ENCODE assay signal across 8 cellular contexts in the genomic region with DNA sequence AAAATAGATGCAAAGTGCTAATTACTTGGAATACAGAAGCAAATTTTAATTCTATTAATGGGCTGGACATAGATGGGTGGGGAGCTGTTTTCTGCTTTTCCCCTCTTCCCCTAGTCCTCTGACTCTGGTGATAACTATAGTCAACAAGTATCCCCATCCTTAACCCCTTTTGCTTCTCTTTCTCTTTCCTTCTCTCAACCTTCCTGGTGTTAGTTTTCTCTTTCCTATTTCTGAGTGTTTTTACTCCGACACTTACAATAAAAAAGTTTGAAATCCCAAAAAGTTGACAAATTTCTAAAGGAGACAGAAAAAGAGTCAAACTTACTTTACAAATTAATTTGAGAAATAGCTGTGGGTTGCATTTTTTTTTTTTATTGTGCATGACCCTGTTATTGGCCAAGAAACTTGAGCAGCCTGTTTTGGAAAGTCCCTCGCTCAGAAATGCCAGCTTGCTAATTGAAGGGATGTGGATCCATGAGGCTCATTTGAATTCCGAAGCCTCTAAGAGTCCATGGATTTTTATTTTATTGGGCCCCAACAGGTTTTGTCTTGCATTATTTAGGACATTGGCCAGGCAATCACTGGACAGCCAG. TPM values are rescaled to one million over a fixed set of nuclear protein-coding genes. Genes with fewer than 3 reads are reported as not detected.
DNase-seq lines count a peak whose midpoint lies in the region; ATAC-seq and TF ChIP-seq lines count a peak whose summit lies in the region.

No MANE protein-coding gene starts in this region.

- H3K23me2 ChIP-seq in H9 (ENCODE audit: insufficient read length, low read depth, low read length, poor library complexity, severe bottlenecking) = peaks cover 18% of the 10 kb centered on the region

- H4K8ac ChIP-seq in H9 (replicated peaks; ENCODE audit: insufficient read length, low read depth, low read length) = no peak overlapping the region

- no peak overlapping the region for H2BK15ac ChIP-seq in H9 (ENCODE audit: low read depth, low read length)

- H2BK120ac ChIP-seq in H9 (ENCODE audit: low read depth, low read length, poor library complexity, severe bottlenecking) = no peak overlapping the region

- H3K4ac ChIP-seq in H9 (ENCODE audit: low read depth, low read length) = no peak overlapping the region

- no peak overlapping the region for H4K91ac ChIP-seq in H9 (ENCODE audit: insufficient read length, low read depth, low read length)

- no peak overlapping the region for H3K56ac ChIP-seq in H9 (ENCODE audit: insufficient read length, low read depth, low read length)

- H3K4me3 ChIP-seq in tibial nerve = peak overlapping the region in 3 of 4 donors; percentile 72 to 90 (median 87)

- no peak overlapping the region for H3K23ac ChIP-seq in H9 (ENCODE audit: insufficient read length, low read depth, low read length)

- H3K4me1 ChIP-seq in tibial nerve (peaks cover 0 to 67% (median 18%) of the 10 kb centered on the region in 4 donors), H9 (ENCODE audit: insufficient read depth, low read length) (no peaks in the 10 kb centered on the region)

- no peaks in the 10 kb centered on the region for H3K36me3 ChIP-seq in tibial nerve

- H3K27ac ChIP-seq in tibial nerve (peak overlapping the region; percentile 31 to 98 (median 97)), H9 (ENCODE audit: insufficient read length, low read depth, low read length) (no peak overlapping the region)

- H3K79me1 ChIP-seq in H9 (ENCODE audit: insufficient read depth, low read depth, low read length, poor library complexity, severe bottlenecking) = no peaks in the 10 kb centered on the region

- H3K9me3 Mint-ChIP-seq in activated T-cell treated with anti-CD3 and anti-CD28 coated beads, Interleukin-2, amount 50 U/mL, for 72 hours = no peaks in the 10 kb centered on the region
- H3K9me3 Mint-ChIP-seq in activated T-helper 2 cell treated with anti-CD3 and anti-CD28 coated beads, Interferon-gamma antibody, Interleukin-2, Interleukin-4, amounts not matched to agents 10 μg/mL and 5 μg/mL and 100 μg/mL, durations not matched to agents 14 hours and 24 hours and 36 hours = peaks cover 1% of the 10 kb centered on the region
- 0 out of 5 replicates have a peak, but pooled peaks cover 0 to 2% of the 10 kb centered on the region in 2 experiments for H3K9me3 Mint-ChIP-seq in H9

- ATAC-seq in activated T-cell treated with anti-CD3 and anti-CD28 coated beads, Interleukin-2, amount 50 U/mL, for 72 hours (replicated peaks in 1 of 2) = no peak
- ATAC-seq in GM21576 (IDR thresholded peaks at IDR 0.05; ENCODE audit: unreplicated experiment) = no peak

- no peak overlapping the region for H2AFZ ChIP-seq in H9 (ENCODE audit: low read length)

- peak overlapping the region; percentile 100 for H3K27ac Mint-ChIP-seq in activated T-cell treated with anti-CD3 and anti-CD28 coated beads, Interleukin-2, amount 50 U/mL, for 72 hours
- H3K27ac Mint-ChIP-seq in activated T-helper 2 cell treated with anti-CD3 and anti-CD28 coated beads, Interferon-gamma antibody, Interleukin-2, Interleukin-4, amounts not matched to agents 10 μg/mL and 5 μg/mL and 100 μg/mL, durations not matched to agents 14 hours and 24 hours and 36 hours = peak overlapping the region; percentile 80
- H3K27ac Mint-ChIP-seq in H9 = no peak overlapping the region

- no peak overlapping the region for H3K9ac ChIP-seq in H9 (ENCODE audit: extremely low read depth, insufficient read length, low read length)

- peaks cover 60% of the 10 kb centered on the region for H3K4me1 Mint-ChIP-seq in activated T-cell treated with anti-CD3 and anti-CD28 coated beads, Interleukin-2, amount 50 U/mL, for 72 hours (ENCODE audit: low read depth)
- H3K4me1 Mint-ChIP-seq in activated T-helper 2 cell treated with anti-CD3 and anti-CD28 coated beads, Interferon-gamma antibody, Interleukin-2, Interleukin-4, amounts not matched to agents 10 μg/mL and 5 μg/mL and 100 μg/mL, durations not matched to agents 14 hours and 24 hours and 36 hours (ENCODE audit: low read depth) = peaks cover 65% of the 10 kb centered on the region
- peaks cover 23 to 24% of the 10 kb centered on the region in 2 experiments for H3K4me1 Mint-ChIP-seq in H9

- no peak for DNase-seq in activated T-cell treated with anti-CD3 and anti-CD28 coated beads, Interleukin-2, amount 50 U/mL, for 72 hours
- no peak for DNase-seq in activated T-cell treated with anti-CD3 and anti-CD28 coated beads, Interleukin-2, amount 50 U/mL, for 48 hours
- DNase-seq in activated T-helper 2 cell treated with anti-CD3 and anti-CD28 coated beads, Interferon-gamma antibody, Interleukin-2, Interleukin-4, amounts not matched to agents 10 μg/mL and 5 μg/mL and 100 μg/mL, durations not matched to agents 14 hours and 24 hours and 36 hours (ENCODE audit: low spot score) = no peak
- DNase-seq in iris pigment epithelial cell (ENCODE audit: low read depth) = peak; percentile 51
- no peak for DNase-seq in tibial nerve (ENCODE audit: low spot score in 2 of 2)
- no peak for DNase-seq in H9
- DNase-seq in COLO829 (ENCODE audit: low spot score) = no peak

- peak overlapping the region; percentile 82 to 100 for H3K4me3 Mint-ChIP-seq in activated T-cell treated with anti-CD3 and anti-CD28 coated beads, Interleukin-2, amount 50 U/mL, for 72 hours
- peak overlapping the region; percentile 86 for H3K4me3 Mint-ChIP-seq in activated T-helper 2 cell treated with anti-CD3 and anti-CD28 coated beads, Interferon-gamma antibody, Interleukin-2, Interleukin-4, amounts not matched to agents 10 μg/mL and 5 μg/mL and 100 μg/mL, durations not matched to agents 14 hours and 24 hours and 36 hours (ENCODE audit: low read depth)
- no peak overlapping the region for H3K4me3 Mint-ChIP-seq in H9

- H3K4me2 ChIP-seq in H9 (ENCODE audit: insufficient read depth, insufficient read length, low read length) = no peak overlapping the region

- H2BK5ac ChIP-seq in H9 (ENCODE audit: insufficient read length, low read length) = no peak overlapping the region

- H2AK5ac ChIP-seq in H9 (ENCODE audit: insufficient read length, low read length) = no peak overlapping the region

- H3K27me3 ChIP-seq in tibial nerve (no peaks in the 10 kb centered on the region), H9 (ENCODE audit: insufficient read depth, low read length) (no peaks in the 10 kb centered on the region; the same call in 1 of the 2 replicates)

- no peak for TF ChIP-seq CTCF in tibial nerve (IDR thresholded peaks at IDR 0.05)
- no peak for TF ChIP-seq CTCF in H9 (conservative IDR thresholded peaks at IDR 0.05)

- H4K5ac ChIP-seq in H9 (ENCODE audit: insufficient read length, low read depth, low read length) = no peak overlapping the region

- TF ChIP-seq POLR2A in tibial nerve (IDR thresholded peaks at IDR 0.05) = no peak

- no peak overlapping the region for H3T11ph ChIP-seq in H9 (ENCODE audit: low read length)

- no peak overlapping the region for H3K14ac ChIP-seq in H9 (ENCODE audit: insufficient read depth, low read length)

- H3K9me3 ChIP-seq in tibial nerve (no peaks in the 10 kb centered on the region), H9 (ENCODE audit: control insufficient read depth, low read depth, low read length) (no peaks in the 10 kb centered on the region)

- H3K36me3 Mint-ChIP-seq in activated T-cell treated with anti-CD3 and anti-CD28 coated beads, Interleukin-2, amount 50 U/mL, for 72 hours (ENCODE audit: insufficient read depth in 2 of 2) = peaks cover 20 to 23% of the 10 kb centered on the region in 2 donors
- peaks cover 14% of the 10 kb centered on the region for H3K36me3 Mint-ChIP-seq in activated T-helper 2 cell treated with anti-CD3 and anti-CD28 coated beads, Interferon-gamma antibody, Interleukin-2, Interleukin-4, amounts not matched to agents 10 μg/mL and 5 μg/mL and 100 μg/mL, durations not matched to agents 14 hours and 24 hours and 36 hours (ENCODE audit: low read depth)
- H3K36me3 Mint-ChIP-seq in H9 (ENCODE audit: insufficient read depth in 1 of 3, low read depth in 3 of 3) = no peaks in the 10 kb centered on the region; a peak in 1 of 7 replicates

- H3K18ac ChIP-seq in H9 (ENCODE audit: insufficient read length, low read depth, low read length) = no peak overlapping the region

- H2BK12ac ChIP-seq in H9 (ENCODE audit: insufficient read length, low read depth, low read length) = no peak overlapping the region

- TF ChIP-seq EP300 in tibial nerve (IDR thresholded peaks at IDR 0.05) = peak in 1 of 2 donors; percentile 6

- 36 to 53% methylated on average over 3 of the region's 3 CpGs for WGBS in tibial nerve, 2 donors
- no CpG with 5 or more reads among the region's 3 CpGs for WGBS in H9 (ENCODE audit: extremely low coverage, insufficient read length, low lambda C conversion rate)

- H2BK20ac ChIP-seq in H9 (ENCODE audit: low read depth, low read length, poor library complexity, severe bottlenecking) = no peak overlapping the region

- H3K27me3 Mint-ChIP-seq in activated T-cell treated with anti-CD3 and anti-CD28 coated beads, Interleukin-2, amount 50 U/mL, for 72 hours (ENCODE audit: low read depth) = no peaks in the 10 kb centered on the region
- H3K27me3 Mint-ChIP-seq in activated T-helper 2 cell treated with anti-CD3 and anti-CD28 coated beads, Interferon-gamma antibody, Interleukin-2, Interleukin-4, amounts not matched to agents 10 μg/mL and 5 μg/mL and 100 μg/mL, durations not matched to agents 14 hours and 24 hours and 36 hours (ENCODE audit: low read depth) = no peaks in the 10 kb centered on the region
- H3K27me3 Mint-ChIP-seq in H9 (ENCODE audit: low read depth) = peaks cover 40% of the 10 kb centered on the region

- no peaks in the 10 kb centered on the region for H4K20me1 ChIP-seq in H9 (ENCODE audit: control insufficient read depth, insufficient read depth, insufficient read length)

- no peaks in the 10 kb centered on the region for H3K79me2 ChIP-seq in H9 (ENCODE audit: insufficient read depth, low read length)

- intact Hi-C loops in activated T-helper 2 cell treated with anti-CD3 and anti-CD28 coated beads, Interferon-gamma antibody, Interleukin-2, Interleukin-4, amounts not matched to agents 10 μg/mL and 5 μg/mL and 100 μg/mL, durations not matched to agents 14 hours and 24 hours and 36 hours (cut with micrococcal nuclease) = loop anchor here (5.0 kb wide), 1 partner anchor 39 kb away; no protein-coding TSS in a partner anchor

RNA-seq across cellular contexts. Expression of a gene that starts 2.4 kb away (rescaled TPM):
- 100 to 1,000 TPM; 111 to 138 TPM for total RNA-seq in activated T-cell treated with anti-CD3 and anti-CD28 coated beads, Interleukin-2, amount 50 U/mL, for 72 hours
- total RNA-seq in activated T-helper 2 cell treated with anti-CD3 and anti-CD28 coated beads, Interferon-gamma antibody, Interleukin-2, Interleukin-4, amounts not matched to agents 10 μg/mL and 5 μg/mL and 100 μg/mL, durations not matched to agents 14 hours and 24 hours and 36 hours = 20.7 and 22.5 TPM in 2 replicates
- total RNA-seq in tibial nerve (10 to 100 TPM; 18.4 to 32.2 (median 20.9) TPM), H9 (2021) (3.0 and 3.1 TPM in 2 replicates)

RNA-seq across cellular contexts. Expression of a gene that starts 40.5 kb away (rescaled TPM):
- total RNA-seq in activated T-cell treated with anti-CD3 and anti-CD28 coated beads, Interleukin-2, amount 50 U/mL, for 72 hours = 10 to 100 TPM; 60.7 to 76.9 TPM
- 11.3 and 11.9 TPM in 2 replicates for total RNA-seq in activated T-helper 2 cell treated with anti-CD3 and anti-CD28 coated beads, Interferon-gamma antibody, Interleukin-2, Interleukin-4, amounts not matched to agents 10 μg/mL and 5 μg/mL and 100 μg/mL, durations not matched to agents 14 hours and 24 hours and 36 hours
- 100 to 1,000 TPM; 340 to 708 (median 458) TPM for total RNA-seq in tibial nerve
- total RNA-seq in H9 (2021) = 2.3 and 2.4 TPM in 2 replicates

Comparison
In these comparisons a context has a peak if more than half of its experiments do, and no peak if none do; other contexts are left out.
1. H3K27ac Mint-ChIP-seq: peak in activated T-cell treated with anti-CD3 and anti-CD28 coated beads, Interleukin-2, amount 50 U/mL, for 72 hours (single experiment) and activated T-helper 2 cell treated with anti-CD3 and anti-CD28 coated beads, Interferon-gamma antibody, Interleukin-2, Interleukin-4, amounts not matched to agents 10 μg/mL and 5 μg/mL and 100 μg/mL, durations not matched to agents 14 hours and 24 hours and 36 hours (single experiment); none in H9 (0 of 3).
2. H3K4me3 Mint-ChIP-seq: peak in activated T-cell treated with anti-CD3 and anti-CD28 coated beads, Interleukin-2, amount 50 U/mL, for 72 hours (2 of 2) and activated T-helper 2 cell treated with anti-CD3 and anti-CD28 coated beads, Interferon-gamma antibody, Interleukin-2, Interleukin-4, amounts not matched to agents 10 μg/mL and 5 μg/mL and 100 μg/mL, durations not matched to agents 14 hours and 24 hours and 36 hours (single experiment); none in H9 (0 of 2).
3. RNA of a gene that starts 40.5 kb away (total RNA-seq): 340 to 708 TPM in tibial nerve; 60.7 to 76.9 TPM in activated T-cell treated with anti-CD3 and anti-CD28 coated beads, Interleukin-2, amount 50 U/mL, for 72 hours, 11.3 to 11.9 TPM in activated T-helper 2 cell treated with anti-CD3 and anti-CD28 coated beads, Interferon-gamma antibody, Interleukin-2, Interleukin-4, amounts not matched to agents 10 μg/mL and 5 μg/mL and 100 μg/mL, durations not matched to agents 14 hours and 24 hours and 36 hours and 2.3 to 2.4 TPM in H9; every median in the first group is over 4 times any median in the second.